ENCODE assay signal across 8 cellular contexts in the genomic region with DNA sequence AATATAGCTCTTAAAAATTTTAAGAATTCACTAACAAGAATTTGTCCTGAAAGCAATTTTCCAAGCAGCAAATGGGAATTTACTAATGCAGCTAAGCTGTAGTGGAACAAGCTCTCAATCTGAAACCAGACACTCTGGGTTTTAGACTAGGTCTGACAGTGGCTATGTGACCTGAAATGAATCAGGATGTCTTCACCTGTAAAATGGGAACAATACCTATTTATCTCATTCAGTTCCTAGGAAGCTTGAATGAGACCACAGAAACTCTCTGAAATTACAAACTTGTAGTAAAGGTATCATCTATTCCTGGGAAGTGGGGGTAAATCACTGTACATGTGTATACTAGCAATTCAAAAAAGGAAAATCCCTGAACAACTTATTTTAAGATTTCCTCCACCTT. TPM values are rescaled to one million over a fixed set of nuclear protein-coding genes. Genes with fewer than 3 reads are reported as not detected.
DNase-seq lines count a peak whose midpoint lies in the region; ATAC-seq, FAIRE-seq and TF ChIP-seq lines count a peak whose summit lies in the region.

No MANE protein-coding gene starts in this region.

- H3K4me1 ChIP-seq in kidney (ENCODE audit: control insufficient read depth in 1 of 2, insufficient read depth in 1 of 2, low read depth in 1 of 2, low read length in 2 of 2) (peaks cover 8 to 13% of the 10 kb centered on the region in 2 donors), testis (peaks cover 13% of the 10 kb centered on the region)

- H3K27me3 ChIP-seq in testis, result no peaks in the 10 kb centered on the region

- FAIRE-seq in kidney (lab: Jason Lieb, UNC), result no peak

- peaks cover 5 to 8% of the 10 kb centered on the region in 2 donors for H3K36me3 ChIP-seq in kidney (ENCODE audit: control insufficient read depth in 1 of 2, insufficient read depth in 2 of 2, low read length in 2 of 2)
- H3K36me3 ChIP-seq in testis (ENCODE audit: low read depth, missing control alignments), result no peaks in the 10 kb centered on the region

- no peaks in the 10 kb centered on the region for H3K27me3 Mint-ChIP-seq in activated CD4-positive, alpha-beta T cell treated with anti-CD3 and anti-CD28 coated beads, Interleukin-2, amount 10 ng/mL, durations not matched to agents 24 days and 14 days
- no peaks in the 10 kb centered on the region for H3K27me3 Mint-ChIP-seq in activated naive CD8-positive, alpha-beta T cell

- peaks cover 45% of the 10 kb centered on the region for H3K36me3 Mint-ChIP-seq in activated CD4-positive, alpha-beta T cell treated with anti-CD3 and anti-CD28 coated beads, Interleukin-2, amount 10 ng/mL, durations not matched to agents 24 days and 14 days (ENCODE audit: low read depth)
- peaks cover 13% of the 10 kb centered on the region for H3K36me3 Mint-ChIP-seq in activated naive CD8-positive, alpha-beta T cell

- no peaks in the 10 kb centered on the region for H3K9me3 Mint-ChIP-seq in activated CD4-positive, alpha-beta T cell treated with anti-CD3 and anti-CD28 coated beads, Interleukin-2, amount 10 ng/mL, durations not matched to agents 24 days and 14 days
- H3K9me3 Mint-ChIP-seq in activated naive CD8-positive, alpha-beta T cell (ENCODE audit: low read depth), result no peaks in the 10 kb centered on the region

- DNase-seq in activated CD4-positive, alpha-beta T cell treated with anti-CD3 and anti-CD28 coated beads, Interleukin-2, amount 10 ng/mL, durations not matched to agents 24 days and 14 days, result no peak
- DNase-seq in activated CD4-positive, alpha-beta T cell treated with anti-CD3 and anti-CD28 coated beads for 1 hour, result no peak
- no peak for DNase-seq in kidney
- no peak for DNase-seq in testis
- DNase-seq in ureter (ENCODE audit: low spot score), result no peak
- no peak for DNase-seq in OCI-M2 (lab: John Stamatoyannopoulos, UW; ENCODE audit: unreplicated experiment)

- peak overlapping the region in 1 of 2 donors; percentile 91 for H3K9ac ChIP-seq in kidney (ENCODE audit: low read length in 2 of 2)

- intact Hi-C loops in activated CD4-positive, alpha-beta T cell treated with anti-CD3 and anti-CD28 coated beads, Interleukin-2, amount 10 ng/mL, durations not matched to agents 24 days and 14 days (cut with micrococcal nuclease), result loop anchor here (5.0 to 10.0 kb wide), 4 partner anchors 64 to 1671 kb away; a partner anchor contains a TSS
- intact Hi-C loops in kidney (cut with DNase I), result no loop called here
- intact Hi-C loops in testis (cut with DNase I; ENCODE audit: low total_unique reads), result no loop called here

- peak overlapping the region; percentile 100 for H3K4me3 Mint-ChIP-seq in activated CD4-positive, alpha-beta T cell treated with anti-CD3 and anti-CD28 coated beads, Interleukin-2, amount 10 ng/mL, durations not matched to agents 24 days and 14 days
- H3K4me3 Mint-ChIP-seq in activated naive CD8-positive, alpha-beta T cell, result peak overlapping the region; percentile 93

- no peak for ATAC-seq in HG03159 (IDR thresholded peaks at IDR 0.05; ENCODE audit: unreplicated experiment)

- TF ChIP-seq CTCF in kidney (IDR thresholded peaks at IDR 0.05; ENCODE audit: borderline replicate concordance, extremely low read depth, insufficient read depth) (no peak), testis (IDR thresholded peaks at IDR 0.05) (no peak)

- TF ChIP-seq POLR2A in testis (IDR thresholded peaks at IDR 0.05), result no peak

- H3K27ac Mint-ChIP-seq in activated CD4-positive, alpha-beta T cell treated with anti-CD3 and anti-CD28 coated beads, Interleukin-2, amount 10 ng/mL, durations not matched to agents 24 days and 14 days, result peak overlapping the region; percentile 99
- H3K27ac Mint-ChIP-seq in activated naive CD8-positive, alpha-beta T cell, result peak overlapping the region; percentile 99

- no peaks in the 10 kb centered on the region for H3K9me3 ChIP-seq in kidney (ENCODE audit: control insufficient read depth in 1 of 2, low read length in 2 of 2)
- no peaks in the 10 kb centered on the region for H3K9me3 ChIP-seq in testis

- peaks cover 47% of the 10 kb centered on the region for H3K4me1 Mint-ChIP-seq in activated CD4-positive, alpha-beta T cell treated with anti-CD3 and anti-CD28 coated beads, Interleukin-2, amount 10 ng/mL, durations not matched to agents 24 days and 14 days
- H3K4me1 Mint-ChIP-seq in activated naive CD8-positive, alpha-beta T cell (ENCODE audit: low read depth), result peaks cover 55% of the 10 kb centered on the region

- H3K27ac ChIP-seq in kidney (ENCODE audit: low read depth in 2 of 2, low read length in 2 of 2) (no peak overlapping the region), testis (peak overlapping the region in 1 of 2 donors; percentile 64)

- H3K4me3 ChIP-seq in kidney (ENCODE audit: low read length in 2 of 2), result peak overlapping the region; percentile 94
- peak overlapping the region; percentile 83 to 86 for H3K4me3 ChIP-seq in testis

RNA-seq across cellular contexts. Expression of a gene that starts 1.2 kb away (rescaled TPM):
- 67.1 and 68.7 TPM in 2 replicates for total RNA-seq in activated CD4-positive, alpha-beta T cell treated with anti-CD3 and anti-CD28 coated beads, Interleukin-2, amount 10 ng/mL, durations not matched to agents 24 days and 14 days
- total RNA-seq in kidney, result 20.9 TPM
- polyA plus RNA-seq in kidney (ENCODE audit: insufficient read depth, low read depth, low replicate concordance), result 14.4 TPM
- 10 to 100 TPM; 27.6 to 39.7 TPM for total RNA-seq in testis
- polyA plus RNA-seq in testis (ENCODE audit: insufficient read depth, low read depth, low replicate concordance), result 21.2 TPM
- 27.3 TPM for total RNA-seq in ureter

RNA-seq across cellular contexts. Expression of a gene that starts 4.1 kb away (rescaled TPM):
- 227 and 229 TPM in 2 replicates for total RNA-seq in activated CD4-positive, alpha-beta T cell treated with anti-CD3 and anti-CD28 coated beads, Interleukin-2, amount 10 ng/mL, durations not matched to agents 24 days and 14 days
- total RNA-seq in kidney (98.8 TPM), testis (10 to 100 TPM; 74.5 to 80.9 TPM), ureter (96.1 TPM)
- polyA plus RNA-seq in kidney (ENCODE audit: insufficient read depth, low read depth, low replicate concordance) (115 TPM), testis (ENCODE audit: insufficient read depth, low read depth, low replicate concordance) (151 TPM)

RNA-seq across cellular contexts. Expression of a gene that starts 46.1 kb away (rescaled TPM):
- 73.1 and 75.9 TPM in 2 replicates for total RNA-seq in activated CD4-positive, alpha-beta T cell treated with anti-CD3 and anti-CD28 coated beads, Interleukin-2, amount 10 ng/mL, durations not matched to agents 24 days and 14 days
- total RNA-seq in kidney, result 65.8 TPM
- polyA plus RNA-seq in kidney (ENCODE audit: insufficient read depth, low read depth, low replicate concordance), result 85.3 TPM
- 10 to 100 TPM; 63.2 to 63.7 TPM for total RNA-seq in testis
- 92.0 TPM for polyA plus RNA-seq in testis (ENCODE audit: insufficient read depth, low read depth, low replicate concordance)
- 54.9 TPM for total RNA-seq in ureter
